33 cellular contexts compared by ENCODE assay signal in the genomic region with DNA sequence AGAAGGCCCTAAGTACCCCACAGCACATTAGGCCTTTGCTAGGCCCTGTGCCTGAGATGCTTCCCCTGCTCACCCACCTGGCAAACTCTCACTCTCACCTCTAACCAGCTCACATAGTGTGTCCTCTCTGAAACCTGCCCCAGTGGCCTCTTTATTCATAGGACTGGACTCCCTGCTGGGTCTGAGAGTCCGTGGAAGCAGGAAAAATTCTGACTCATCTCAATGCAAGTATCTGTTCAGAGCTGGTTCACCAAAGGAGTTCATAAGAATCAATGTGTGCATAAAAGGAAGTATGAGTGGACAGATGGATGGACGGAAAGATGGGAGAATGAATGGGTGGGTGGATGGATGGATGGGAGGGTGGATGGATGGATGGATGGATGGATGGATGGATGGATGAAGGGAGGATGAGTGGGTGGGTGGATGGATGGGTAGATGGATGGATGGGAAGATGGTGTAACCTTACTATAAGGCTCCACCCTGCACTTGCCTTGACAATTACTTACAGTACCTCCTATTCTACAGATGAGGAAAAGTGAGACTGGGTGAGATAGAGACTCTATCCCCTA.
DNase-seq lines count a peak whose midpoint lies in the region; ATAC-seq and TF ChIP-seq lines count a peak whose summit lies in the region.
"Had no signal": no experiment of that assay in that cellular context is flagged by ENCODE, and none has a peak within 500 bp of the region (broad histone marks: within the 10 kb centered on the region; RNA-seq: fewer than 3 reads in every experiment).

No MANE protein-coding gene starts in this region.

- no peaks in the 10 kb centered on the region for H3K9me2 ChIP-seq in Karpas-422 (replicated peaks; ENCODE audit: insufficient read depth, low read length)

- H3K4me3 ChIP-seq in Karpas-422 (ENCODE audit: low read length) = no peak overlapping the region
- H3K4me3 ChIP-seq in neural progenitor cell = no peak overlapping the region
- H3K4me3 ChIP-seq in BE2C (ENCODE audit: low read depth, low read length) = no peak overlapping the region
- no peak overlapping the region for H3K4me3 ChIP-seq in sigmoid colon
- H3K4me3 ChIP-seq: BLaER1, esophagus squamous epithelium, gastroesophageal sphincter, left ventricle myocardium inferior, stomach, thyroid gland had no signal

- H3K36me3 ChIP-seq in Karpas-422 (ENCODE audit: insufficient read depth, low read length) (no peaks in the 10 kb centered on the region), neural progenitor cell (no peaks in the 10 kb centered on the region), BE2C (no peaks in the 10 kb centered on the region), sigmoid colon (no peaks in the 10 kb centered on the region)
- H3K36me3 ChIP-seq: BLaER1, esophagus squamous epithelium, gastroesophageal sphincter, left ventricle myocardium inferior, stomach, thyroid gland had no signal

- intact Hi-C loops in left cardiac atrium (cut with DNase I) (no loop called here), sigmoid colon (cut with DNase I) (no loop called here)

- H3K9me3 Mint-ChIP-seq in brain (peaks cover 0 to 11% (median 0%) of the 10 kb centered on the region in 5 experiments), neural progenitor cell (peaks cover 5% of the 10 kb centered on the region)
- H3K9me3 Mint-ChIP-seq: dendritic cell treated with granulocyte-macrophage colony-stimulating factor and Interleukin-4, amounts not matched to agents 40 ng/mL and 50 ng/mL, for 4 days; immature natural killer cell; mesothelial cell of epicardium; naive B cell had no signal

- H4K20me1 ChIP-seq in Karpas-422 (ENCODE audit: insufficient read depth, low read depth, low read length) (no peaks in the 10 kb centered on the region), neural progenitor cell (ENCODE audit: low read depth) (no peaks in the 10 kb centered on the region)

- WGBS in sigmoid colon, 2 donors = 89 to 91% methylated on average over 2 of the region's 2 CpGs

- TF ChIP-seq CTCF in brain (conservative IDR thresholded peaks at IDR 0.05) = no peak
- no peak for TF ChIP-seq CTCF in neural progenitor cell (IDR thresholded peaks at IDR 0.05)
- TF ChIP-seq CTCF in BE2C (IDR thresholded peaks at IDR 0.05; ENCODE audit: low read depth, low read length) = no peak
- TF ChIP-seq CTCF in sigmoid colon (IDR thresholded peaks at IDR 0.05) = no peak

- H3K4me1 ChIP-seq in Karpas-422 (ENCODE audit: low read length) (peaks cover 30% of the 10 kb centered on the region), neural progenitor cell (peaks cover 6% of the 10 kb centered on the region), BE2C (peaks cover 4% of the 10 kb centered on the region; the same call in 1 of the 2 replicates), sigmoid colon (peaks cover 0 to 34% (median 21%) of the 10 kb centered on the region in 4 donors)

- H3K4me1 Mint-ChIP-seq in brain (peaks cover 54% of the 10 kb centered on the region), neural progenitor cell (peaks cover 34% of the 10 kb centered on the region)
- H3K4me1 Mint-ChIP-seq: activated CD8-positive, alpha-beta memory T cell treated with anti-CD3 and anti-CD28 coated beads, Interleukin-2, amount 10 ng/mL, durations not matched to agents 7 days and 5 days had no signal

- no peaks in the 10 kb centered on the region for H3K9me3 ChIP-seq in Karpas-422 (ENCODE audit: low read length)
- H3K9me3 ChIP-seq in neural progenitor cell (ENCODE audit: low read depth) = no peaks in the 10 kb centered on the region
- H3K9me3 ChIP-seq in BE2C = no peaks in the 10 kb centered on the region
- no peaks in the 10 kb centered on the region for H3K9me3 ChIP-seq in sigmoid colon
- H3K9me3 ChIP-seq: BLaER1, esophagus squamous epithelium, gastroesophageal sphincter, left ventricle myocardium inferior, stomach, thyroid gland had no signal

- H3K4me2 ChIP-seq in Karpas-422 (ENCODE audit: low read depth, low read length, poor library complexity, severe bottlenecking) (peak overlapping the region; percentile 17), neural progenitor cell (no peak overlapping the region)
- H3K4me2 ChIP-seq: BLaER1 had no signal

- H2AFZ ChIP-seq in Karpas-422 (ENCODE audit: low read length) (no peak overlapping the region), neural progenitor cell (replicated peaks) (no peak overlapping the region)

- H3K4me3 Mint-ChIP-seq in brain = no peak overlapping the region
- H3K4me3 Mint-ChIP-seq in neural progenitor cell = no peak overlapping the region
- H3K4me3 Mint-ChIP-seq: activated CD8-positive, alpha-beta memory T cell treated with anti-CD3 and anti-CD28 coated beads, Interleukin-2, amount 10 ng/mL, durations not matched to agents 7 days and 5 days; dendritic cell treated with granulocyte-macrophage colony-stimulating factor and Interleukin-4, amounts not matched to agents 40 ng/mL and 50 ng/mL, for 4 days; immature natural killer cell; mesothelial cell of epicardium; naive B cell; WTC11 had no signal

- no peaks in the 10 kb centered on the region for H3K27me3 ChIP-seq in Karpas-422 (ENCODE audit: low read length)
- H3K27me3 ChIP-seq in neural progenitor cell = no peaks in the 10 kb centered on the region
- no peaks in the 10 kb centered on the region for H3K27me3 ChIP-seq in BE2C
- no peaks in the 10 kb centered on the region for H3K27me3 ChIP-seq in sigmoid colon
- H3K27me3 ChIP-seq: esophagus squamous epithelium, gastroesophageal sphincter, stomach, thyroid gland had no signal

- DNase-seq in EH (ENCODE audit: low read depth) (peak; percentile 73), Karpas-422 (no peak), neural progenitor cell (ENCODE audit: low spot score) (no peak), BE2C (no peak), GM19238 (ENCODE audit: insufficient read length, low spot score) (no peak), left cardiac atrium (no peak), sigmoid colon (no peak)
- DNase-seq: activated CD4-positive, alpha-beta T cell treated with anti-CD3 and anti-CD28 coated beads, Interleukin-2, amount 50 U/mL, for 1 hour; activated CD8-positive, alpha-beta memory T cell treated with anti-CD3 and anti-CD28 coated beads, Interleukin-2, amount 10 ng/mL, durations not matched to agents 7 days and 5 days; activated naive CD4-positive, alpha-beta T cell treated with Interleukin-2 at 50 U/mL for 16 hours; activated T-cell treated with anti-CD3 and anti-CD28 coated beads, Interleukin-2, amount 50 U/mL, for 48 hours; caudate nucleus; DMS153; esophagus squamous epithelium; hypothalamus; immature natural killer cell; left ventricle myocardium inferior; naive B cell; NCI-H1092; NCI-H1930; NCI-H2227 treated with DMSO at 0.1 percent for 48 hours; occipital lobe; stomach; T1000; thyroid gland had no signal

- no peak for ATAC-seq in left cardiac atrium
- ATAC-seq: activated CD8-positive, alpha-beta memory T cell treated with anti-CD3 and anti-CD28 coated beads, Interleukin-2, amount 10 ng/mL, durations not matched to agents 7 days and 5 days; gastroesophageal sphincter; HepG2; Panc1; WTC11 had no signal

- H3K27me3 Mint-ChIP-seq in brain (peaks cover 3% of the 10 kb centered on the region), neural progenitor cell (ENCODE audit: insufficient read depth, low read depth) (peaks cover 13% of the 10 kb centered on the region)
- H3K27me3 Mint-ChIP-seq: activated CD8-positive, alpha-beta memory T cell treated with anti-CD3 and anti-CD28 coated beads, Interleukin-2, amount 10 ng/mL, durations not matched to agents 7 days and 5 days had no signal

- no peak overlapping the region for H3K9ac ChIP-seq in Karpas-422 (ENCODE audit: low read length)
- no peak overlapping the region for H3K9ac ChIP-seq in neural progenitor cell
- H3K9ac ChIP-seq: BLaER1 had no signal

- H3K36me3 Mint-ChIP-seq in brain (no peaks in the 10 kb centered on the region), neural progenitor cell (no peaks in the 10 kb centered on the region)
- H3K36me3 Mint-ChIP-seq: activated CD8-positive, alpha-beta memory T cell treated with anti-CD3 and anti-CD28 coated beads, Interleukin-2, amount 10 ng/mL, durations not matched to agents 7 days and 5 days; mesothelial cell of epicardium; naive B cell; WTC11 had no signal

- no peaks in the 10 kb centered on the region for H3F3A ChIP-seq in neural progenitor cell (ENCODE audit: low read depth)

- peak overlapping the region in 4 of 5 experiments; percentile 0 to 50 (median 26) for H3K27ac Mint-ChIP-seq in brain
- peak overlapping the region; percentile 65 for H3K27ac Mint-ChIP-seq in neural progenitor cell
- H3K27ac Mint-ChIP-seq: activated CD8-positive, alpha-beta memory T cell treated with anti-CD3 and anti-CD28 coated beads, Interleukin-2, amount 10 ng/mL, durations not matched to agents 7 days and 5 days; dendritic cell treated with granulocyte-macrophage colony-stimulating factor and Interleukin-4, amounts not matched to agents 40 ng/mL and 50 ng/mL, for 4 days; immature natural killer cell; mesothelial cell of epicardium; naive B cell; WTC11 had no signal

- H3K27ac ChIP-seq in Karpas-422 (ENCODE audit: low read length) (no peak overlapping the region), neural progenitor cell (no peak overlapping the region), sigmoid colon (peak overlapping the region in 2 of 4 donors; percentile 38 to 49)
- H3K27ac ChIP-seq: BLaER1, esophagus squamous epithelium, gastroesophageal sphincter, left ventricle myocardium inferior, stomach, thyroid gland had no signal

- no peak for TF ChIP-seq EP300 in sigmoid colon (IDR thresholded peaks at IDR 0.05)

- H3K79me2 ChIP-seq in Karpas-422 (ENCODE audit: low read length) = no peaks in the 10 kb centered on the region
- H3K79me2 ChIP-seq in neural progenitor cell (ENCODE audit: low read depth) = no peaks in the 10 kb centered on the region

- TF ChIP-seq POLR2A in sigmoid colon (IDR thresholded peaks at IDR 0.05) = no peak
